ENCODE assay signal across 20 cellular contexts in the genomic region with DNA sequence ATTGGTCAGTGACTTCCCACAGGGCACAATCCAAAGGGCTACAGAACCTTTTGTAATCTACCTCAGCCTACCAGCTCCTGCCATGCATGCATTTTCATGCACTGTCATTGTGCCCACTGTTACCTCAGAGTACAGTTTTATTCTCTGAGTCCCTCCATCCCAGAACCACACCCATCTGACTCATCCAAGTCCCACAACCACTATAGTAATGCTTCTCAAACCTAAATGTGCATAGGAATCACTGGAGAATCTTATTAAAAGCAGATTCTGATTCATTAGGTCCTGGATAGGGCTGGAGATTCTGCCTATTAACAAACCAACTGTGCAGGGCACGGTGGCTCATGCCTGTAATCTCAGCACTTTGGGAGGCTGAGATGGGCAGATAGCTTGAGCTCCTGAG. TPM values are rescaled to one million over a fixed set of nuclear protein-coding genes. Genes with fewer than 3 reads are reported as not detected.
A peak's percentile ranks its signal among the peaks of the same experiment; 100 is the strongest.
DNase-seq lines count a peak whose midpoint lies in the region; TF ChIP-seq lines count a peak whose summit lies in the region.
"Had no signal": no experiment of that assay in that cellular context is flagged by ENCODE, and none has a peak within 500 bp of the region (broad histone marks: within the 10 kb centered on the region; RNA-seq: fewer than 3 reads in every experiment).

No MANE protein-coding gene starts in this region.

- no peaks in the 10 kb centered on the region for H3K79me1 ChIP-seq in neuronal stem cell (ENCODE audit: low read depth, low read length)

- no peak overlapping the region for H3K14ac ChIP-seq in neuronal stem cell (ENCODE audit: low read length)

- no peak overlapping the region for H2AK5ac ChIP-seq in neuronal stem cell (ENCODE audit: low read depth, low read length)

- H3K36me3 ChIP-seq in BLaER1 treated with 17β-estradiol and CSF1 and Interleukin-3, amounts not matched to agents 10 nM and 100 nM: no peaks in the 10 kb centered on the region
- H3K36me3 ChIP-seq in SJSA1 (peaks cover 7% of the 10 kb centered on the region), neuronal stem cell (replicated peaks in 1 of 2; ENCODE audit: control insufficient read depth in 2 of 2, insufficient read depth in 2 of 2, low read length in 2 of 2) (no peaks in the 10 kb centered on the region)
- H3K36me3 ChIP-seq: BE2C had no signal

- H3K4me2 ChIP-seq in BLaER1 treated with 17β-estradiol and CSF1 and Interleukin-3, amounts not matched to agents 10 nM and 100 nM: peak overlapping the region in 6 of 11 experiments; percentile 10 to 68 (median 46); a peak in 10 of 22 replicates
- no peak overlapping the region for H3K4me2 ChIP-seq in neuronal stem cell (ENCODE audit: insufficient read depth, low read length, poor library complexity, severe bottlenecking)

- no peak for TF ChIP-seq POLR2A in lower leg skin (IDR thresholded peaks at IDR 0.05)

- no peak overlapping the region for H4K91ac ChIP-seq in neuronal stem cell (ENCODE audit: low read depth, low read length, poor library complexity)

- DNase-seq in HT1080 (ENCODE audit: low read depth): peak; percentile 91
- peak; percentile 39 to 53 for DNase-seq in SJSA1 (ENCODE audit: low read depth in 1 of 2, low spot score in 2 of 2)
- DNase-seq in fibroblast of villous mesenchyme (ENCODE audit: low read depth): peak; percentile 9
- no peak for DNase-seq in neuronal stem cell (ENCODE audit: low spot score)
- no peak for DNase-seq in GM19240 (ENCODE audit: insufficient read length, low spot score)
- DNase-seq in lower leg skin (ENCODE audit: low spot score in 2 of 2): no peak
- DNase-seq in HuH-7.5 (ENCODE audit: low spot score): no peak
- DNase-seq: activated T-cell treated with anti-CD3 and anti-CD28 coated beads, Interleukin-2, amount 50 U/mL, for 24 hours; BE2C; central memory CD4-positive, alpha-beta T cell; endodermal cell; HCEC 1CT; heart left ventricle; mucosa of descending colon; NCI-H1930; occipital lobe; Right ventricle myocardium superior; T-helper 9 cell had no signal

- peak overlapping the region in 4 of 11 experiments; percentile 6 to 76 (median 51); a peak in 6 of 22 replicates for H3K27ac ChIP-seq in BLaER1 treated with 17β-estradiol and CSF1 and Interleukin-3, amounts not matched to agents 10 nM and 100 nM
- H3K27ac ChIP-seq in SJSA1 (no peak overlapping the region), neuronal stem cell (replicated peaks; ENCODE audit: low read length) (no peak overlapping the region)
- H3K27ac ChIP-seq: heart left ventricle had no signal

- peaks cover 23 to 36% (median 29%) of the 10 kb centered on the region in 11 experiments for H3K27me3 ChIP-seq in BLaER1 treated with 17β-estradiol and CSF1 and Interleukin-3, amounts not matched to agents 10 nM and 100 nM
- H3K27me3 ChIP-seq in SJSA1 (replicated peaks) (no peaks in the 10 kb centered on the region), neuronal stem cell (ENCODE audit: control insufficient read depth in 3 of 3, insufficient read depth in 3 of 3, low read depth in 1 of 3, low read length in 3 of 3) (peaks cover 0 to 43% (median 6%) of the 10 kb centered on the region in 3 experiments)
- H3K27me3 ChIP-seq: BE2C, heart left ventricle had no signal

- peaks cover 0 to 17% (median 15%) of the 10 kb centered on the region in 11 experiments; a peak in 13 of 22 replicates for H3K9me3 ChIP-seq in BLaER1 treated with 17β-estradiol and CSF1 and Interleukin-3, amounts not matched to agents 10 nM and 100 nM (replicated peaks in 1 of 11)
- H3K9me3 ChIP-seq in SJSA1 (replicated peaks) (no peaks in the 10 kb centered on the region; the same call in 1 of the 2 replicates), neuronal stem cell (replicated peaks in 1 of 2; ENCODE audit: control insufficient read depth in 2 of 2, insufficient read depth in 1 of 2, low read depth in 1 of 2, low read length in 2 of 2) (no peaks in the 10 kb centered on the region)
- H3K9me3 ChIP-seq: BE2C, heart left ventricle, mucosa of descending colon had no signal

- H3K4me1 ChIP-seq in BLaER1 treated with 17β-estradiol and CSF1 and Interleukin-3, amounts not matched to agents 10 nM and 100 nM: peaks cover 11 to 49% (median 22%) of the 10 kb centered on the region in 10 experiments; a peak in 18 of 20 replicates
- H3K4me1 ChIP-seq in SJSA1 (replicated peaks) (peaks cover 22% of the 10 kb centered on the region), neuronal stem cell (ENCODE audit: control insufficient read depth in 2 of 2, insufficient read depth in 1 of 2, low read depth in 1 of 2, low read length in 2 of 2) (peaks cover 0 to 2% of the 10 kb centered on the region in 2 donors)
- H3K4me1 ChIP-seq: BE2C had no signal

- intact Hi-C loops in lower leg skin (cut with DNase I; ENCODE audit: low total_unique reads): no loop called here

- H3K4ac ChIP-seq in neuronal stem cell (ENCODE audit: low read length): no peak overlapping the region

- no peak overlapping the region for H2BK15ac ChIP-seq in neuronal stem cell (ENCODE audit: low read length)

- no peak overlapping the region for H3K23ac ChIP-seq in neuronal stem cell (ENCODE audit: low read depth, low read length, poor library complexity)

- H2BK120ac ChIP-seq in neuronal stem cell (ENCODE audit: low read depth, low read length): no peak overlapping the region

- no CpG with 5 or more reads among the region's 1 CpG for WGBS in neuronal stem cell (ENCODE audit: extremely low coverage in 2 of 2, insufficient read length in 2 of 2, insufficient replicate concordance in 1 of 2), 2 donors
- 67 to 75% methylated on average over 1 of the region's 1 CpG for WGBS in lower leg skin, 2 donors

- H3K9ac ChIP-seq in BLaER1 treated with 17β-estradiol and CSF1 and Interleukin-3, amounts not matched to agents 10 nM and 100 nM: no peak overlapping the region; a peak in 1 of 22 replicates
- no peak overlapping the region for H3K9ac ChIP-seq in neuronal stem cell (ENCODE audit: low read depth, low read length, poor library complexity)

- TF ChIP-seq CTCF in fibroblast of villous mesenchyme (IDR thresholded peaks at IDR 0.05; ENCODE audit: insufficient read depth, low read depth, low read length): no peak
- no peak for TF ChIP-seq CTCF in lower leg skin (IDR thresholded peaks at IDR 0.05)

- no peak overlapping the region for H2BK12ac ChIP-seq in neuronal stem cell (ENCODE audit: low read length)

- H4K20me1 ChIP-seq in BLaER1 treated with 17β-estradiol and CSF1 and Interleukin-3, amounts not matched to agents 10 nM and 100 nM: no peaks in the 10 kb centered on the region

- no peak overlapping the region for H2AFZ ChIP-seq in neuronal stem cell (ENCODE audit: low read length)

- H4K8ac ChIP-seq in neuronal stem cell (ENCODE audit: low read depth, low read length): no peak overlapping the region

- no peak overlapping the region for H3K4me3 ChIP-seq in BLaER1 treated with 17β-estradiol and CSF1 and Interleukin-3, amounts not matched to agents 10 nM and 100 nM
- H3K4me3 ChIP-seq in SJSA1 (no peak overlapping the region), fibroblast of villous mesenchyme (ENCODE audit: low read depth, low read length) (no peak overlapping the region), neuronal stem cell (ENCODE audit: low read length in 2 of 2) (no peak overlapping the region), lower leg skin (ENCODE audit: low read depth, poor library complexity, severe bottlenecking) (no peak overlapping the region)
- H3K4me3 ChIP-seq: heart left ventricle, K562, mucosa of descending colon had no signal

- no peak overlapping the region for H2BK5ac ChIP-seq in neuronal stem cell (ENCODE audit: low read length)

- no peak overlapping the region for H3K18ac ChIP-seq in neuronal stem cell (ENCODE audit: low read length)

RNA-seq across cellular contexts. Expression of a gene that starts 3.7 kb away (rescaled TPM):
- total RNA-seq in HT1080 (2014; rRNA removed; shearing (Covaris generic)): 6.2 and 9.1 TPM in 2 replicates
- 3.2 and 5.3 TPM in 2 replicates for polyA plus RNA-seq in HT1080 (2015; cell fraction: cytosol; rRNA removed)
- 3.1 and 4.5 TPM in 2 replicates for polyA plus RNA-seq in HT1080 (2015; cell fraction: nucleus; rRNA removed)
- total RNA-seq in SJSA1 (2014; rRNA removed; shearing (Covaris generic)): 23.1 and 44.7 TPM in 2 replicates
- total RNA-seq in fibroblast of villous mesenchyme (15.1 and 17.7 TPM in 2 replicates), lower leg skin (10 to 100 TPM in 1 of 4 donors, 1 to 10 TPM in 3; 2.3 to 11.8 (median 9.5) TPM)
- polyA plus RNA-seq in neuronal stem cell (2013, experiment 1 of 2): 12.1 TPM
- 13.5 TPM for polyA plus RNA-seq in neuronal stem cell (2013, experiment 2 of 2)

Comparison
In these comparisons a context has a peak if more than half of its experiments do, and no peak if none do; other contexts are left out.
1. DNase-seq: peak in HT1080 (single experiment), SJSA1 (2 of 2) and fibroblast of villous mesenchyme (single experiment); none in neuronal stem cell (single experiment), GM19240 (single experiment), lower leg skin (0 of 2) and HuH-7.5 (single experiment).